ENCODE assay signal across 1 cellular context in the genomic region with DNA sequence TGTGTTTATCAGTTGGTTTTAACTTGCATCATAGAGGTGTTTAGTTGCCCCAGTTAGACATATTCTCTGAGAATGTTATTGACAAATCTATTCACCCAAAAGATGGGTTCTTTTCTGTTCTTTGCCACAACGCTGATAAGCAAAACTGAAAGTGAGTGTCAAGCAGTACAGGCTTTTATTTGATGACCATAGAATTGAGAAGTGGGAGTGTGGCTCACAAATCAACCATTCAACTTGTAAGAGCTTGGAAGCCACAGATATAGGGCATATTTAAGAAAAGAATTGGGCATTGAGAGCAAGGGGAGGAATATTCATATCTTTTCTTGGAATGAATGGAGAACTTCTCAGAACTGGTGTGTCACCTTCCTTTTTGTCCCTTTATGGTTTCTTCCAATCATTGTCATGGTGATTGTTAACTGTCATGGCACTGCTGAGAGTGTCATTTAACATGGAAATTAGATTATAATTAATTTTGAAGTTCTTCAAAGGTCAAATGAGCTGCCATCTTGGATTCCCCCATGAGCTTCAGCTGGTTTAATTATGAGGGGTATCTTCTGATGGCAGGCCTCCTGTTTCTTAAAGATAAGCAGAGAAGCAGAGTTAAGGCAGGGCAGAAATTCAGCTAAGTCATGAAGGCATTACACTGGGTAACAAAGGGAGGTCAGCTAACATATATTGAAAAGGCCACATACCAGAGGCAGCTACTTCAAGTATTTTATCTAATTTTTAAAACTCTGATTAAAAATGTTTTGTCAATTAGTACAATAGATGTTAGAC.
TF ChIP-seq lines count a peak whose summit lies in the region.

No MANE protein-coding gene starts in this region.

TF ChIP-seq in K562, 482 proteins besides CTCF, POLR2A, EP300 and RAD21 (continued from another document and continues in another):
- TF ChIP-seq, protein P1, sequence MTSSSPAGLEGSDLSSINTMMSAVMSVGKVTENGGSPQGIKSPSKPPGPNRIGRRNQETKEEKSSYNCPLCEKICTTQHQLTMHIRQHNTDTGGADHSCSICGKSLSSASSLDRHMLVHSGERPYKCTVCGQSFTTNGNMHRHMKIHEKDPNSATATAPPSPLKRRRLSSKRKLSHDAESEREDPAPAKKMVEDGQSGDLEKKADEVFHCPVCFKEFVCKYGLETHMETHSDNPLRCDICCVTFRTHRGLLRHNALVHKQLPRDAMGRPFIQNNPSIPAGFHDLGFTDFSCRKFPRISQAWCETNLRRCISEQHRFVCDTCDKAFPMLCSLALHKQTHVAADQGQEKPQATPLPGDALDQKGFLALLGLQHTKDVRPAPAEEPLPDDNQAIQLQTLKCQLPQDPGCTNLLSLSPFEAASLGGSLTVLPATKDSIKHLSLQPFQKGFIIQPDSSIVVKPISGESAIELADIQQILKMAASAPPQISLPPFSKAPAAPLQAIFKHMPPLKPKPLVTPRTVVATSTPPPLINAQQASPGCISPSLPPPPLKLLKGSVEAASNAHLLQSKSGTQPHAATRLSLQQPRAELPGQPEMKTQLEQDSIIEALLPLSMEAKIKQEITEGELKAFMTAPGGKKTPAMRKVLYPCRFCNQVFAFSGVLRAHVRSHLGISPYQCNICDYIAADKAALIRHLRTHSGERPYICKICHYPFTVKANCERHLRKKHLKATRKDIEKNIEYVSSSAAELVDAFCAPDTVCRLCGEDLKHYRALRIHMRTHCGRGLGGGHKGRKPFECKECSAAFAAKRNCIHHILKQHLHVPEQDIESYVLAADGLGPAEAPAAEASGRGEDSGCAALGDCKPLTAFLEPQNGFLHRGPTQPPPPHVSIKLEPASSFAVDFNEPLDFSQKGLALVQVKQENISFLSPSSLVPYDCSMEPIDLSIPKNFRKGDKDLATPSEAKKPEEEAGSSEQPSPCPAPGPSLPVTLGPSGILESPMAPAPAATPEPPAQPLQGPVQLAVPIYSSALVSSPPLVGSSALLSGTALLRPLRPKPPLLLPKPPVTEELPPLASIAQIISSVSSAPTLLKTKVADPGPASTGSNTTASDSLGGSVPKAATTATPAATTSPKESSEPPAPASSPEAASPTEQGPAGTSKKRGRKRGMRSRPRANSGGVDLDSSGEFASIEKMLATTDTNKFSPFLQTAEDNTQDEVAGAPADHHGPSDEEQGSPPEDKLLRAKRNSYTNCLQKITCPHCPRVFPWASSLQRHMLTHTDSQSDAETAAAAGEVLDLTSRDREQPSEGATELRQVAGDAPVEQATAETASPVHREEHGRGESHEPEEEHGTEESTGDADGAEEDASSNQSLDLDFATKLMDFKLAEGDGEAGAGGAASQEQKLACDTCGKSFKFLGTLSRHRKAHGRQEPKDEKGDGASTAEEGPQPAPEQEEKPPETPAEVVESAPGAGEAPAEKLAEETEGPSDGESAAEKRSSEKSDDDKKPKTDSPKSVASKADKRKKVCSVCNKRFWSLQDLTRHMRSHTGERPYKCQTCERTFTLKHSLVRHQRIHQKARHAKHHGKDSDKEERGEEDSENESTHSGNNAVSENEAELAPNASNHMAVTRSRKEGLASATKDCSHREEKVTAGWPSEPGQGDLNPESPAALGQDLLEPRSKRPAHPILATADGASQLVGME (CRISPR knock-in tag; IDR thresholded peaks at IDR 0.05) = no peak
- TF ChIP-seq ZNF274 (IDR thresholded peaks at IDR 0.05; ENCODE audit: borderline replicate concordance, low read depth, low read length) (no peak), NR3C1 (CRISPR knock-in tag; IDR thresholded peaks at IDR 0.05) (no peak), TFAP4 (CRISPR knock-in tag; IDR thresholded peaks at IDR 0.05; ENCODE audit: borderline replicate concordance) (peak; percentile 71; the same call in 1 of the 2 replicates), ZFX (CRISPR knock-in tag; IDR thresholded peaks at IDR 0.05) (no peak), ZC3H8 (IDR thresholded peaks at IDR 0.05) (no peak), TAL1 (IDR thresholded peaks at IDR 0.05) (peak; percentile 99), IFI16 (CRISPR knock-in tag; IDR thresholded peaks at IDR 0.05) (0 out of 2 replicates have a peak, but pooled peaks have one; percentile 33), FOXJ2 (tag; IDR thresholded peaks at IDR 0.05) (peak; percentile 84; the same call in 1 of the 2 replicates), JUND (IDR thresholded peaks at IDR 0.05; ENCODE audit: borderline replicate concordance, low read depth, low read length) (peak; percentile 64), JUND (tag; IDR thresholded peaks at IDR 0.05; ENCODE audit: borderline replicate concordance, low read depth, low read length) (peak; percentile 65; the same call in 2 of the 3 replicates), CREBBP (IDR thresholded peaks at IDR 0.05; ENCODE audit: low read depth, low read length) (no peak), PTTG1 (tag; IDR thresholded peaks at IDR 0.05; ENCODE audit: low read depth) (0 out of 2 replicates have a peak, but pooled peaks have one; percentile 56), MCM2 (IDR thresholded peaks at IDR 0.05; ENCODE audit: low read depth) (no peak), NCOA4 (IDR thresholded peaks at IDR 0.05; ENCODE audit: partially characterized antibody) (no peak), ZNF561 (CRISPR knock-in tag; conservative IDR thresholded peaks at IDR 0.05) (no peak), PTBP1 (IDR thresholded peaks at IDR 0.05; ENCODE audit: low read depth, low read length) (no peak), HOXB6 (CRISPR knock-in tag; IDR thresholded peaks at IDR 0.05; ENCODE audit: borderline replicate concordance) (no peak), ESRRA (IDR thresholded peaks at IDR 0.05; ENCODE audit: borderline replicate concordance, low read depth) (peak; percentile 86), MEIS2 (IDR thresholded peaks at IDR 0.05; ENCODE audit: partially characterized antibody) (peak; percentile 87), MITF (IDR thresholded peaks at IDR 0.05) (no peak), ZKSCAN1 (IDR thresholded peaks at IDR 0.05; ENCODE audit: low read depth, low read length) (no peak), ZNF384 (IDR thresholded peaks at IDR 0.05; ENCODE audit: low read depth, low read length) (no peak), DACH1 (IDR thresholded peaks at IDR 0.05; ENCODE audit: partially characterized antibody) (peak; percentile 77), ZNF175 (CRISPR knock-in tag; IDR thresholded peaks at IDR 0.05; ENCODE audit: low read depth) (peak; percentile 92), PRMT5 (CRISPR knock-in tag; IDR thresholded peaks at IDR 0.05) (no peak), RHOXF2B (CRISPR knock-in tag; conservative IDR thresholded peaks at IDR 0.05) (no peak), KDM1A (IDR thresholded peaks at IDR 0.05) (peak; percentile 71 to 80; a peak in 3 of 4 replicates), ZFP36 (IDR thresholded peaks at IDR 0.05; ENCODE audit: low read depth, low read length, partially characterized antibody) (no peak), KLF16 (IDR thresholded peaks at IDR 0.05) (peak; percentile 92), GATAD2A (IDR thresholded peaks at IDR 0.05) (no peak; the same call in 1 of the 2 replicates)
- TF ChIP-seq, protein P2, sequence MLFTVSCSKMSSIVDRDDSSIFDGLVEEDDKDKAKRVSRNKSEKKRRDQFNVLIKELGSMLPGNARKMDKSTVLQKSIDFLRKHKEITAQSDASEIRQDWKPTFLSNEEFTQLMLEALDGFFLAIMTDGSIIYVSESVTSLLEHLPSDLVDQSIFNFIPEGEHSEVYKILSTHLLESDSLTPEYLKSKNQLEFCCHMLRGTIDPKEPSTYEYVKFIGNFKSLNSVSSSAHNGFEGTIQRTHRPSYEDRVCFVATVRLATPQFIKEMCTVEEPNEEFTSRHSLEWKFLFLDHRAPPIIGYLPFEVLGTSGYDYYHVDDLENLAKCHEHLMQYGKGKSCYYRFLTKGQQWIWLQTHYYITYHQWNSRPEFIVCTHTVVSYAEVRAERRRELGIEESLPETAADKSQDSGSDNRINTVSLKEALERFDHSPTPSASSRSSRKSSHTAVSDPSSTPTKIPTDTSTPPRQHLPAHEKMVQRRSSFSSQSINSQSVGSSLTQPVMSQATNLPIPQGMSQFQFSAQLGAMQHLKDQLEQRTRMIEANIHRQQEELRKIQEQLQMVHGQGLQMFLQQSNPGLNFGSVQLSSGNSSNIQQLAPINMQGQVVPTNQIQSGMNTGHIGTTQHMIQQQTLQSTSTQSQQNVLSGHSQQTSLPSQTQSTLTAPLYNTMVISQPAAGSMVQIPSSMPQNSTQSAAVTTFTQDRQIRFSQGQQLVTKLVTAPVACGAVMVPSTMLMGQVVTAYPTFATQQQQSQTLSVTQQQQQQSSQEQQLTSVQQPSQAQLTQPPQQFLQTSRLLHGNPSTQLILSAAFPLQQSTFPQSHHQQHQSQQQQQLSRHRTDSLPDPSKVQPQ (CRISPR knock-in tag; IDR thresholded peaks at IDR 0.05; ENCODE audit: borderline replicate concordance) = no peak
- TF ChIP-seq, protein P3, sequence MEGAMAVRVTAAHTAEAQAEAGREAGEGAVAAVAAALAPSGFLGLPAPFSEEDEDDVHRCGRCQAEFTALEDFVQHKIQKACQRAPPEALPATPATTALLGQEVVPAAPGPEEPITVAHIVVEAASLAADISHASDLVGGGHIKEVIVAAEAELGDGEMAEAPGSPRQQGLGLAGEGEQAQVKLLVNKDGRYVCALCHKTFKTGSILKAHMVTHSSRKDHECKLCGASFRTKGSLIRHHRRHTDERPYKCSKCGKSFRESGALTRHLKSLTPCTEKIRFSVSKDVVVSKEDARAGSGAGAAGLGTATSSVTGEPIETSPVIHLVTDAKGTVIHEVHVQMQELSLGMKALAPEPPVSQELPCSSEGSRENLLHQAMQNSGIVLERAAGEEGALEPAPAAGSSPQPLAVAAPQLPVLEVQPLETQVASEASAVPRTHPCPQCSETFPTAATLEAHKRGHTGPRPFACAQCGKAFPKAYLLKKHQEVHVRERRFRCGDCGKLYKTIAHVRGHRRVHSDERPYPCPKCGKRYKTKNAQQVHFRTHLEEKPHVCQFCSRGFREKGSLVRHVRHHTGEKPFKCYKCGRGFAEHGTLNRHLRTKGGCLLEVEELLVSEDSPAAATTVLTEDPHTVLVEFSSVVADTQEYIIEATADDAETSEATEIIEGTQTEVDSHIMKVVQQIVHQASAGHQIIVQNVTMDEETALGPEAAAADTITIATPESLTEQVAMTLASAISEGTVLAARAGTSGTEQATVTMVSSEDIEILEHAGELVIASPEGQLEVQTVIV (CRISPR knock-in tag; IDR thresholded peaks at IDR 0.05; ENCODE audit: borderline replicate concordance) = no peak
- TF ChIP-seq, protein P4, sequence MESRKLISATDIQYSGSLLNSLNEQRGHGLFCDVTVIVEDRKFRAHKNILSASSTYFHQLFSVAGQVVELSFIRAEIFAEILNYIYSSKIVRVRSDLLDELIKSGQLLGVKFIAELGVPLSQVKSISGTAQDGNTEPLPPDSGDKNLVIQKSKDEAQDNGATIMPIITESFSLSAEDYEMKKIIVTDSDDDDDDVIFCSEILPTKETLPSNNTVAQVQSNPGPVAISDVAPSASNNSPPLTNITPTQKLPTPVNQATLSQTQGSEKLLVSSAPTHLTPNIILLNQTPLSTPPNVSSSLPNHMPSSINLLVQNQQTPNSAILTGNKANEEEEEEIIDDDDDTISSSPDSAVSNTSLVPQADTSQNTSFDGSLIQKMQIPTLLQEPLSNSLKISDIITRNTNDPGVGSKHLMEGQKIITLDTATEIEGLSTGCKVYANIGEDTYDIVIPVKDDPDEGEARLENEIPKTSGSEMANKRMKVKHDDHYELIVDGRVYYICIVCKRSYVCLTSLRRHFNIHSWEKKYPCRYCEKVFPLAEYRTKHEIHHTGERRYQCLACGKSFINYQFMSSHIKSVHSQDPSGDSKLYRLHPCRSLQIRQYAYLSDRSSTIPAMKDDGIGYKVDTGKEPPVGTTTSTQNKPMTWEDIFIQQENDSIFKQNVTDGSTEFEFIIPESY (CRISPR knock-in tag; IDR thresholded peaks at IDR 0.05) = no peak
- TF ChIP-seq, protein P5, sequence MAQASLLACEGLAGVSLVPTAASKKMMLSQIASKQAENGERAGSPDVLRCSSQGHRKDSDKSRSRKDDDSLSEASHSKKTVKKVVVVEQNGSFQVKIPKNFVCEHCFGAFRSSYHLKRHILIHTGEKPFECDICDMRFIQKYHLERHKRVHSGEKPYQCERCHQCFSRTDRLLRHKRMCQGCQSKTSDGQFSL (CRISPR knock-in tag; IDR thresholded peaks at IDR 0.05) = no peak
- TF ChIP-seq, protein P5 (tag; IDR thresholded peaks at IDR 0.05) = peak in 1 of 2 experiments; percentile 56; a peak in 1 of 4 replicates
- TF ChIP-seq, protein P6, sequence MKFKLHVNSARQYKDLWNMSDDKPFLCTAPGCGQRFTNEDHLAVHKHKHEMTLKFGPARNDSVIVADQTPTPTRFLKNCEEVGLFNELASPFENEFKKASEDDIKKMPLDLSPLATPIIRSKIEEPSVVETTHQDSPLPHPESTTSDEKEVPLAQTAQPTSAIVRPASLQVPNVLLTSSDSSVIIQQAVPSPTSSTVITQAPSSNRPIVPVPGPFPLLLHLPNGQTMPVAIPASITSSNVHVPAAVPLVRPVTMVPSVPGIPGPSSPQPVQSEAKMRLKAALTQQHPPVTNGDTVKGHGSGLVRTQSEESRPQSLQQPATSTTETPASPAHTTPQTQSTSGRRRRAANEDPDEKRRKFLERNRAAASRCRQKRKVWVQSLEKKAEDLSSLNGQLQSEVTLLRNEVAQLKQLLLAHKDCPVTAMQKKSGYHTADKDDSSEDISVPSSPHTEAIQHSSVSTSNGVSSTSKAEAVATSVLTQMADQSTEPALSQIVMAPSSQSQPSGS (CRISPR knock-in tag; IDR thresholded peaks at IDR 0.05) = no peak
